ENCODE assay signal across 10 cellular contexts in the genomic region with DNA sequence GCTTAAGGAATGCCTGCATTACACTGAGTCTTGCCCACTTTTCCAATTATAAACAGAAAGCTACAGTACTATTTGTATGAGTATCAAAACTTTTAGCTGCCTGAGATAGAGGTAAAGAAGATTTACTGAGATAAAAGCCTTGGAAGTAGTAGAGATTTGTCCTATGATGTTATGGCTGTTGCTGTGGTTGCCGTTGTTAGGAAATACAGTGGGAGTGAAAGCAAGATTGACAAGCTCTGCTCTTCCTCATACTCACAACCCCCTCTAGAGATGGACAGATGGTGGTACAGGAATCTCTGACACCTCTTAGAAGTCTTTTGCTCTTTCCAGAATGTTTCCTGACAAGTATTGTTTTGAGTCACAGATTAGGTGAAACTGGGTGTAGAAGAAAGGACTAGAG.
A peak's percentile ranks its signal among the peaks of the same experiment; 100 is the strongest.
DNase-seq lines count a peak whose midpoint lies in the region; TF ChIP-seq lines count a peak whose summit lies in the region.
"Had no signal": no experiment of that assay in that cellular context is flagged by ENCODE, and none has a peak within 500 bp of the region (broad histone marks: within the 10 kb centered on the region; RNA-seq: fewer than 3 reads in every experiment).

No MANE protein-coding gene starts in this region.

- TF ChIP-seq EP300 in suprapubic skin (IDR thresholded peaks at IDR 0.05) = no peak

- peak; percentile 5 for DNase-seq in DMS153 (lab: John Stamatoyannopoulos, UW)
- no peak for DNase-seq in DMS153 treated with DMSO at 0.1 percent for 48 hours (lab: John Stamatoyannopoulos, UW; ENCODE audit: unreplicated experiment)
- DNase-seq in LHCN-M2 (ENCODE audit: low read depth) = peak; percentile 3
- peak; percentile 62 for DNase-seq in SW480 (ENCODE audit: low spot score)
- DNase-seq in left kidney (ENCODE audit: low read depth, low spot score) = peak; percentile 66
- no peak for DNase-seq in suprapubic skin (ENCODE audit: low spot score in 2 of 2)
- DNase-seq in A172 (ENCODE audit: low spot score) = no peak
- DNase-seq in NCI-H2196 (lab: John Stamatoyannopoulos, UW; ENCODE audit: unreplicated experiment) = no peak
- DNase-seq: aorta, NCI-H1105 treated with DMSO at 0.1 percent for 48 hours had no signal

- H3K27ac ChIP-seq in suprapubic skin = no peak overlapping the region

- no peaks in the 10 kb centered on the region for H3K27me3 ChIP-seq in suprapubic skin

- TF ChIP-seq CTCF in suprapubic skin (IDR thresholded peaks at IDR 0.05) = no peak

- H3K4me3 ChIP-seq in suprapubic skin = no peak overlapping the region

- no peaks in the 10 kb centered on the region for H3K9me3 ChIP-seq in suprapubic skin

- TF ChIP-seq POLR2A in suprapubic skin (IDR thresholded peaks at IDR 0.05) = no peak

- peaks cover 3% of the 10 kb centered on the region for H3K4me1 ChIP-seq in suprapubic skin

- H3K36me3 ChIP-seq in suprapubic skin = no peaks in the 10 kb centered on the region

- WGBS in suprapubic skin = 0% methylated on average over 1 of the region's 1 CpG

Comparison
In these comparisons a context has a peak if more than half of its experiments do, and no peak if none do; other contexts are left out.
1. DNase-seq: peak in DMS153 (single experiment), LHCN-M2 (single experiment), SW480 (single experiment) and left kidney (single experiment); none in DMS153 treated with DMSO at 0.1 percent for 48 hours (single experiment), suprapubic skin (0 of 2), A172 (single experiment) and NCI-H2196 (single experiment).